Comparison of ENCODE assay signal across 1 cellular context in the genomic region with DNA sequence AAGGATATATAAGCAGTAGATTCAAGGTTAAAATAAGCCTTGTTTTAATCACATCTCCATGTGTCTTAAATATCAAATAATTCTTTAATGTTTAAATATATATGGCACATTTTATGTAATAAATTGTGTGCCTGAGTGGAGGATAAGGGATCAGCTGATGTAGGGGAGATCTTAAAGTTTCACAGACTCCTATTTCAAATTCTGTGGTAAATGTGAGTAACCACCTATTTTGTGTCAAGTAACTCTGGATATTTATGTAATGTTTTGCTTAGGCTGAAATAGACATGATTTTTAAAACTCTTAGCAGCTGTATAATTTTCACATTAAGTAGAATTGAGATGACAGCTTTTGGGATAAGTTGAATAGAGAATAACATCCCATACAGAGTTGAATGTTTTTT.
TF ChIP-seq lines count a peak whose summit lies in the region.

No MANE protein-coding gene starts in this region.

TF ChIP-seq in HepG2, 621 proteins besides CTCF, POLR2A, EP300 and RAD21 (continued from another document):
- no peak for TF ChIP-seq TCF12 (IDR thresholded peaks at IDR 0.05)
- TF ChIP-seq TCF12 (CRISPR knock-in tag; IDR thresholded peaks at IDR 0.05): no peak
- TF ChIP-seq, protein P1, sequence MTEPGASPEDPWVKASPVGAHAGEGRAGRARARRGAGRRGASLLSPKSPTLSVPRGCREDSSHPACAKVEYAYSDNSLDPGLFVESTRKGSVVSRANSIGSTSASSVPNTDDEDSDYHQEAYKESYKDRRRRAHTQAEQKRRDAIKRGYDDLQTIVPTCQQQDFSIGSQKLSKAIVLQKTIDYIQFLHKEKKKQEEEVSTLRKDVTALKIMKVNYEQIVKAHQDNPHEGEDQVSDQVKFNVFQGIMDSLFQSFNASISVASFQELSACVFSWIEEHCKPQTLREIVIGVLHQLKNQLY (CRISPR knock-in tag; IDR thresholded peaks at IDR 0.05): no peak
- no peak for TF ChIP-seq DNMT3B (CRISPR knock-in tag; conservative IDR thresholded peaks at IDR 0.05)
- TF ChIP-seq ZFYVE20 (CRISPR knock-in tag; IDR thresholded peaks at IDR 0.05; ENCODE audit: borderline replicate concordance, low read depth): no peak
- TF ChIP-seq, protein P2, sequence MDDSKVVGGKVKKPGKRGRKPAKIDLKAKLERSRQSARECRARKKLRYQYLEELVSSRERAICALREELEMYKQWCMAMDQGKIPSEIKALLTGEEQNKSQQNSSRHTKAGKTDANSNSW (CRISPR knock-in tag; IDR thresholded peaks at IDR 0.05; ENCODE audit: borderline replicate concordance): no peak
